21 cellular contexts compared by ENCODE assay signal in the genomic region with DNA sequence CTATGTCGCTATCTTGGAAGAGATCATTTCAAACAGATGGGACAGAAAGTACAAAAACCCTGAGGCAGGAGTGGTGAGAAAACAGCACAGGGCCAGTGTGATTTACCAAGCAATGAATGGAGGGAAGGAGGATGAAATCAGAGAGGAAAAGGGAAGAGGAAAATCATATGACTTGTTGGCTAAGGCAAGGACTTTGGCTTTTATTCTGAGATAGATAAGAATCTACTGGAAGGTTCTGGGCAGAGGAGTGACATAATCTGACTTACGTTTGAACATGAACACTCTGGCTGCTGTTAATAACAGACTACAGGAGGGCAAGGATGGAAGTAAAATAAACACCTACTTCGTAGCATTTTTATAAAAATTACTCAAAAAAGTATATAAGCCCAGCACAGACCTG.
"Had no signal": no experiment of that assay in that cellular context is flagged by ENCODE, and none has a peak within 500 bp of the region (broad histone marks: within the 10 kb centered on the region; RNA-seq: fewer than 3 reads in every experiment).

No MANE protein-coding gene starts in this region.

- H2AFZ ChIP-seq: parathyroid adenoma had no signal

- ATAC-seq: activated CD8-positive, alpha-beta T cell treated with anti-CD3 and anti-CD28 coated beads for 36 hours; activated T-cell treated with anti-CD3 and anti-CD28 coated beads, Interleukin-2, amount 50 U/mL, for 4 hours; gastroesophageal sphincter; heart right ventricle; naive thymus-derived CD8-positive, alpha-beta T cell; stimulated activated naive B cell treated with anti-CD40 and anti-IgM and Interleukin-4, amounts not matched to agents 10 μg/mL and 1 μg/mL and 100 μg/mL, for 72 hours had no signal

- FAIRE-seq: islet of Langerhans had no signal

- DNase-seq: activated B cell treated with CpG ODN at 0.5 μM for 24 hours; activated CD4-positive, alpha-beta T cell treated with anti-CD3 and anti-CD28 coated beads for 48 hours; activated CD8-positive, alpha-beta T cell treated with anti-CD3 and anti-CD28 coated beads for 36 hours; activated effector memory CD4-positive, alpha-beta T cell treated with Interleukin-2 at 50 U/mL for 16 hours; activated naive CD4-positive, alpha-beta T cell treated with anti-CD3 and anti-CD28 coated beads, Interleukin-2, amount 50 U/mL, for 16 hours; activated T-cell treated with anti-CD3 and anti-CD28 coated beads, Interleukin-2, amount 50 U/mL, for 4 hours; amniotic stem cell; effector memory CD4-positive, alpha-beta T cell; heart right ventricle; left ventricle myocardium inferior; naive thymus-derived CD8-positive, alpha-beta T cell; stimulated activated CD4-positive, alpha-beta T cell treated with anti-CD3 and anti-CD28 coated beads, Interleukin-15, amount 100 ng/mL, for 24 hours; stimulated activated CD4-positive, alpha-beta T cell treated with anti-CD3 and anti-CD28 coated beads, Interleukin-4, amount 100 ng/mL, for 1 hour; stimulated activated naive B cell treated with anti-CD40 and anti-IgM and Interleukin-4, amounts not matched to agents 10 μg/mL and 1 μg/mL and 100 μg/mL, for 72 hours; thyroid gland had no signal

- H3K79me2 ChIP-seq: parathyroid adenoma had no signal

- H3K36me3 ChIP-seq: gastroesophageal sphincter, heart right ventricle, left ventricle myocardium inferior, neutrophil, right atrium auricular region, thyroid gland had no signal

- H3K27ac ChIP-seq: epithelial cell of prostate, gastroesophageal sphincter, left ventricle myocardium inferior, parathyroid adenoma, right atrium auricular region, thyroid gland had no signal

- H3K27me3 ChIP-seq: gastroesophageal sphincter, heart right ventricle, neutrophil, right atrium auricular region, thyroid gland had no signal

- H3K4me1 ChIP-seq: gastroesophageal sphincter, left ventricle myocardium inferior, parathyroid adenoma, right atrium auricular region, thyroid gland had no signal

- H3K9me3 ChIP-seq: gastroesophageal sphincter, heart right ventricle, left ventricle myocardium inferior, neutrophil, right atrium auricular region, thyroid gland had no signal

- H3K4me3 ChIP-seq: gastroesophageal sphincter, heart right ventricle, left ventricle myocardium inferior, right atrium auricular region, thyroid gland had no signal
